In genomic region chr12:120224304-120225199, GRCh38 we compare ENCODE assay signal across 9 cellular contexts. TPM values are rescaled to one million over a fixed set of nuclear protein-coding genes. Genes with fewer than 3 reads are reported as not detected.
DNase-seq lines count a peak whose midpoint lies in the region; ATAC-seq and TF ChIP-seq lines count a peak whose summit lies in the region.
"Had no signal": no experiment of that assay in that cellular context is flagged by ENCODE, and none has a peak within 500 bp of the region (broad histone marks: within the 10 kb centered on the region; RNA-seq: fewer than 3 reads in every experiment).

No MANE protein-coding gene starts in this region.

- peak; percentile 39 for DNase-seq in DMS153 treated with DMSO at 0.1 percent for 48 hours (lab: John Stamatoyannopoulos, UW; ENCODE audit: unreplicated experiment)
- DNase-seq in DMS153 (lab: John Stamatoyannopoulos, UW) = no peak
- DNase-seq in RWPE1 (ENCODE audit: low spot score) = no peak
- DNase-seq in heart right ventricle = peak; percentile 52 to 56
- no peak for DNase-seq in stimulated activated naive CD8-positive, alpha-beta T cell treated with anti-CD3 and anti-CD28 coated beads, Interleukin-15, amount 100 ng/mL, for 72 hours
- no peak for DNase-seq in middle frontal gyrus (ENCODE audit: extremely low spot score, low spot score)
- no peak for DNase-seq in glutamatergic neuron
- no peak for DNase-seq in activated CD4-positive, alpha-beta T cell treated with anti-CD3 and anti-CD28 coated beads, Interleukin-2, amount 50 U/mL, for 48 hours

- H3K27me3 ChIP-seq in heart right ventricle = no peaks in the 10 kb centered on the region

- ATAC-seq in heart right ventricle = peak; percentile 17 to 63 (median 38)
- ATAC-seq in stimulated activated naive CD8-positive, alpha-beta T cell treated with anti-CD3 and anti-CD28 coated beads, Interleukin-15, amount 100 ng/mL, for 72 hours = no peak

- peak overlapping the region; percentile 98 for H3K27ac Mint-ChIP-seq in stimulated activated naive CD8-positive, alpha-beta T cell treated with anti-CD3 and anti-CD28 coated beads, Interleukin-15, amount 100 ng/mL, for 72 hours
- H3K27ac Mint-ChIP-seq in glutamatergic neuron (ENCODE audit: unreplicated experiment) = no peak overlapping the region

- H3K4me3 ChIP-seq in heart right ventricle = peak overlapping the region in 6 of 10 donors; percentile 4 to 27 (median 10)

- peak overlapping the region; percentile 79 for H3K27ac ChIP-seq in RWPE1
- peak overlapping the region in 9 of 10 donors; percentile 55 to 76 (median 67) for H3K27ac ChIP-seq in heart right ventricle
- H3K27ac ChIP-seq: 22Rv1 had no signal

- H3K9me3 ChIP-seq in heart right ventricle = no peaks in the 10 kb centered on the region

- H3K4me3 Mint-ChIP-seq in stimulated activated naive CD8-positive, alpha-beta T cell treated with anti-CD3 and anti-CD28 coated beads, Interleukin-15, amount 100 ng/mL, for 72 hours = peak overlapping the region; percentile 83 to 88
- no peak overlapping the region for H3K4me3 Mint-ChIP-seq in glutamatergic neuron (ENCODE audit: unreplicated experiment)

- H3K36me3 ChIP-seq in heart right ventricle = peaks cover 8 to 73% (median 44%) of the 10 kb centered on the region in 9 donors

- H3K9me3 Mint-ChIP-seq in stimulated activated naive CD8-positive, alpha-beta T cell treated with anti-CD3 and anti-CD28 coated beads, Interleukin-15, amount 100 ng/mL, for 72 hours = no peaks in the 10 kb centered on the region
- peaks cover 3% of the 10 kb centered on the region for H3K9me3 Mint-ChIP-seq in glutamatergic neuron (ENCODE audit: unreplicated experiment)

- no peaks in the 10 kb centered on the region for H3K27me3 Mint-ChIP-seq in stimulated activated naive CD8-positive, alpha-beta T cell treated with anti-CD3 and anti-CD28 coated beads, Interleukin-15, amount 100 ng/mL, for 72 hours
- peaks cover 16% of the 10 kb centered on the region for H3K27me3 Mint-ChIP-seq in glutamatergic neuron (ENCODE audit: unreplicated experiment)

- CTCF ChIA-PET in RWPE1 (lab: Yijun Ruan, JAX) = no interaction called here

- TF ChIP-seq CTCF in RWPE1 (conservative IDR thresholded peaks at IDR 0.05; ENCODE audit: low read depth) (no peak), heart right ventricle (IDR thresholded peaks at IDR 0.05) (no peak), glutamatergic neuron (IDR thresholded peaks at IDR 0.05; ENCODE audit: partially characterized antibody, unreplicated experiment) (no peak)

- intact Hi-C loops in heart right ventricle (cut with DNase I) = no loop called here

- H3K4me1 ChIP-seq in heart right ventricle = peaks cover 33 to 59% (median 53%) of the 10 kb centered on the region in 9 donors

- WGBS in heart right ventricle, 2 donors = 40 to 51% methylated on average over 25 of the region's 25 CpGs

- H3K36me3 Mint-ChIP-seq in glutamatergic neuron (ENCODE audit: unreplicated experiment) = no peaks in the 10 kb centered on the region

- H3K4me1 Mint-ChIP-seq in stimulated activated naive CD8-positive, alpha-beta T cell treated with anti-CD3 and anti-CD28 coated beads, Interleukin-15, amount 100 ng/mL, for 72 hours = peaks cover 49% of the 10 kb centered on the region
- H3K4me1 Mint-ChIP-seq in glutamatergic neuron (ENCODE audit: low read depth, unreplicated experiment) = peaks cover 29% of the 10 kb centered on the region

- POLR2A ChIA-PET in RWPE1 (lab: Yijun Ruan, JAX; ENCODE audit: low non-redundant PET) = no interaction called here

RNA-seq across cellular contexts. Expression of gene RPLP0, which starts 23.6 kb away (rescaled TPM):
- total RNA-seq in heart right ventricle = 1,000 to 10,000 TPM in 1 of 10 donors, 100 to 1,000 TPM in 9; 578 to 1,255 (median 694) TPM
- polyA plus RNA-seq in heart right ventricle = 1,000 to 10,000 TPM in 1 of 2 donors, 100 to 1,000 TPM in 1; 852 to 3,129 TPM
- 1,238 TPM for total RNA-seq in glutamatergic neuron (ENCODE audit: unreplicated experiment)

RNA-seq across cellular contexts. Expression of gene GCN1, which starts 30.0 kb away (rescaled TPM):
- 10 to 100 TPM; 30.4 to 41.3 (median 35.0) TPM for total RNA-seq in heart right ventricle
- polyA plus RNA-seq in heart right ventricle = 10 to 100 TPM in 1 of 2 donors, 1 to 10 TPM in 1; 9.7 to 17.2 TPM
- 173 TPM for total RNA-seq in glutamatergic neuron (ENCODE audit: unreplicated experiment)

RNA-seq across cellular contexts. Expression of gene PXN, which starts 41.0 kb away (rescaled TPM):
- total RNA-seq in heart right ventricle = 10 to 100 TPM; 52.0 to 83.7 (median 63.3) TPM
- polyA plus RNA-seq in heart right ventricle = 100 to 1,000 TPM in 1 of 2 donors, 10 to 100 TPM in 1; 41.2 to 123 TPM
- total RNA-seq in glutamatergic neuron (ENCODE audit: unreplicated experiment) = 39.5 TPM

Comparison
In these comparisons a context has a peak if more than half of its experiments do, and no peak if none do; other contexts are left out.
1. DNase-seq: peak in DMS153 treated with DMSO at 0.1 percent for 48 hours (single experiment) and heart right ventricle (2 of 2); none in DMS153 (single experiment), RWPE1 (single experiment), stimulated activated naive CD8-positive, alpha-beta T cell treated with anti-CD3 and anti-CD28 coated beads, Interleukin-15, amount 100 ng/mL, for 72 hours (0 of 2), middle frontal gyrus (single experiment), glutamatergic neuron (single experiment) and activated CD4-positive, alpha-beta T cell treated with anti-CD3 and anti-CD28 coated beads, Interleukin-2, amount 50 U/mL, for 48 hours (0 of 2).